Comparison of ENCODE assay signal across 14 cellular contexts in the genomic region with DNA sequence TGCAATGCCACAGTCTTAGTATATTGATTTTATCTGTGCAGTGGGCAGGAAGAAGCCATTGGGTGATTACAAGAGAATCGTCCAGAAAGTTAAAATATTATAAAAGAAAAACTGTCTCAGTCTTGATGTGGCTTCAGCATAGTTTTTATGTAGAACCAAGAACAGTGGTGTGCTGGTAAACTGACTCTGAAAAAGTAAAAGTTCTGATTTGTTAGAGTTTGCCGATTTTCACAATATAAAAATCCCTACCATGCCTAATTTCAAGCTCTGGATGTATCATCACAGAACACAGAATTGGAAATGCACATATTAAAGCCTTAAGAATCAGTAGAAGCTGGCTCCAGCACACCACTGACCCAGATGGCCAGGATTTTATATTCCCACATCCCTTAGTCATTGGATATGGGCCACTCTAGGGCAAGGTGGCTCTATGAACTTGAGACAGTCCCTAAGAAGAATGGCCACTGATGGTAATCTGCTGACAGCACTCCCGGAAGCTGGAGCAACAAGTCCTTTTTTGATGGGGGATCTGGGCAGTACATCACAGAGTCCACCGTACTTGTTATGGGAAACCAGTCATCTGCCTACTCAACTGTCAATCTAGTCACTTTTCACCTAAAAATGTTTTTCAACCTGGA.
"Had no signal": no experiment of that assay in that cellular context is flagged by ENCODE, and none has a peak within 500 bp of the region (broad histone marks: within the 10 kb centered on the region; RNA-seq: fewer than 3 reads in every experiment).

No MANE protein-coding gene starts in this region.

- H3K27me3 Mint-ChIP-seq: activated CD4-positive, alpha-beta memory T cell treated with anti-CD3 and anti-CD28 coated beads for 36 hours had no signal

- H3K27ac ChIP-seq: heart left ventricle, pancreas, upper lobe of right lung had no signal

- H3K4me3 Mint-ChIP-seq: activated CD4-positive, alpha-beta memory T cell treated with anti-CD3 and anti-CD28 coated beads for 36 hours; activated CD8-positive, alpha-beta memory T cell treated with anti-CD3 and anti-CD28 coated beads, Interleukin-2, amount 10 ng/mL, durations not matched to agents 7 days and 5 days; activated naive CD4-positive, alpha-beta T cell treated with anti-CD3 and anti-CD28 coated beads, Interleukin-2, amount 10 ng/mL, durations not matched to agents 7 days and 5 days; memory B cell; natural killer cell treated with Interleukin-12 subunit alpha and Interleukin-12 subunit beta and Interleukin-15 and Interleukin-18, amount 100 ng/mL, for 72 hours had no signal

- ATAC-seq: natural killer cell treated with Interleukin-12 subunit alpha and Interleukin-12 subunit beta and Interleukin-15 and Interleukin-18, amount 100 ng/mL, for 72 hours had no signal

- H3K4me1 Mint-ChIP-seq: activated naive CD4-positive, alpha-beta T cell treated with anti-CD3 and anti-CD28 coated beads, Interleukin-2, amount 10 ng/mL, durations not matched to agents 7 days and 5 days had no signal

- H3K4me1 ChIP-seq: pancreas had no signal

- DNase-seq: activated T-cell treated with anti-CD3 and anti-CD28 coated beads for 4 hours; cerebellar nuclear complex; cortex of kidney; heart left ventricle; left cardiac atrium; right cardiac atrium; stimulated activated CD4-positive, alpha-beta T cell treated with anti-CD3 and anti-CD28 coated beads, Interleukin-12 subunit alpha, Interleukin-12 subunit beta, amount 100 ng/mL, for 4 hours had no signal

- FAIRE-seq: pancreas had no signal

- H3K27ac Mint-ChIP-seq: activated CD4-positive, alpha-beta memory T cell treated with anti-CD3 and anti-CD28 coated beads for 36 hours; activated CD8-positive, alpha-beta memory T cell treated with anti-CD3 and anti-CD28 coated beads, Interleukin-2, amount 10 ng/mL, durations not matched to agents 7 days and 5 days; activated naive CD4-positive, alpha-beta T cell treated with anti-CD3 and anti-CD28 coated beads, Interleukin-2, amount 10 ng/mL, durations not matched to agents 7 days and 5 days; memory B cell; natural killer cell treated with Interleukin-12 subunit alpha and Interleukin-12 subunit beta and Interleukin-15 and Interleukin-18, amount 100 ng/mL, for 72 hours had no signal

- H3K36me3 Mint-ChIP-seq: activated CD4-positive, alpha-beta memory T cell treated with anti-CD3 and anti-CD28 coated beads for 36 hours; activated CD8-positive, alpha-beta memory T cell treated with anti-CD3 and anti-CD28 coated beads, Interleukin-2, amount 10 ng/mL, durations not matched to agents 7 days and 5 days; activated naive CD4-positive, alpha-beta T cell treated with anti-CD3 and anti-CD28 coated beads, Interleukin-2, amount 10 ng/mL, durations not matched to agents 7 days and 5 days; memory B cell; natural killer cell treated with Interleukin-12 subunit alpha and Interleukin-12 subunit beta and Interleukin-15 and Interleukin-18, amount 100 ng/mL, for 72 hours had no signal

- H3K36me3 ChIP-seq: heart left ventricle, pancreas, upper lobe of right lung had no signal

- H3K9me3 ChIP-seq: pancreas, upper lobe of right lung had no signal

- H3K9me3 Mint-ChIP-seq: activated CD4-positive, alpha-beta memory T cell treated with anti-CD3 and anti-CD28 coated beads for 36 hours; activated naive CD4-positive, alpha-beta T cell treated with anti-CD3 and anti-CD28 coated beads, Interleukin-2, amount 10 ng/mL, durations not matched to agents 7 days and 5 days; memory B cell; natural killer cell treated with Interleukin-12 subunit alpha and Interleukin-12 subunit beta and Interleukin-15 and Interleukin-18, amount 100 ng/mL, for 72 hours had no signal

- H3K4me3 ChIP-seq: heart left ventricle, pancreas, upper lobe of right lung had no signal

- H3K27me3 ChIP-seq: heart left ventricle, pancreas, upper lobe of right lung had no signal
